Comparison of ENCODE assay signal across 7 cellular contexts in genomic region chr10:33350041-33350440, GRCh38.
"Had no signal": no experiment of that assay in that cellular context is flagged by ENCODE, and none has a peak within 500 bp of the region (broad histone marks: within the 10 kb centered on the region; RNA-seq: fewer than 3 reads in every experiment).

No MANE protein-coding gene starts in this region.

- FAIRE-seq: HTR-8/SVneo, K562 had no signal

- H3K4me3 ChIP-seq: GM23248, K562 had no signal

- DNase-seq: GM23248, GOT3, H9, HCEC 1CT, IMR-90 had no signal

- H3K9ac ChIP-seq: GM23248 had no signal

- H2AFZ ChIP-seq: GM23248 had no signal

- H3K27ac ChIP-seq: GM23248 had no signal

- ATAC-seq: K562 had no signal
